ENCODE assay signal across 9 cellular contexts in the genomic region with DNA sequence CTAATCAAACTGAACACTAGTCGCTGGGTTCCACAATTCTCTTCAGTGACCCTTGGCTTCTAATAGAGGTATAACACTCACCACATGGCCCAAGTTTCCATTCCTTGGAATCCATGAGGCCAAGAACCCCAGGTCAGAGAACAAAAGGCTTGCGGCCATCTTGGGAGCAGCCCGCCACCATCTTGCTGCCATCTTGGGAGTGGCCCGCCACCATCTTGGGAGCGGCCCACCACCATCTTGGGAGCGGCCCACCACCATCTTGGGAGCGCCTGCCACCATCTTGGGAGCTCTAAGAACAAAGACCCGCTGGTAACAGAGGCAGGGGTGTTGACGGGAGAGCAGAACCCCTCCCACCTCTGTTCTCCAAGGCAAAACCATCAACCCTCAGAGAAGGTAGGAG.
"Had no signal": no experiment of that assay in that cellular context is flagged by ENCODE, and none has a peak within 500 bp of the region (broad histone marks: within the 10 kb centered on the region; RNA-seq: fewer than 3 reads in every experiment).

No MANE protein-coding gene starts in this region.

- ATAC-seq: GM23338, HCT116 had no signal

- H3K36me3 ChIP-seq: HAP-1 had no signal

- H2AFZ ChIP-seq: GM23338 had no signal

- H3K9me3 ChIP-seq: HAP-1 had no signal

- H3K4me3 Mint-ChIP-seq: GM23338, HFFc6 had no signal

- H3K27ac Mint-ChIP-seq: GM23338, HFFc6 had no signal

- H3K9ac ChIP-seq: KMS-11 had no signal

- DNase-seq: H7, HFFc6, IMR-90, KBM-7 had no signal

- H3K4me1 Mint-ChIP-seq: GM23338 had no signal

- H3K4me2 ChIP-seq: GM23338, KMS-11 had no signal

- H3K4me3 ChIP-seq: GM23338, HAP-1 had no signal

- H3K27ac ChIP-seq: HL-60, KMS-11 had no signal

- H3K4me1 ChIP-seq: HAP-1 had no signal
